9 cellular contexts compared by ENCODE assay signal in the genomic region with DNA sequence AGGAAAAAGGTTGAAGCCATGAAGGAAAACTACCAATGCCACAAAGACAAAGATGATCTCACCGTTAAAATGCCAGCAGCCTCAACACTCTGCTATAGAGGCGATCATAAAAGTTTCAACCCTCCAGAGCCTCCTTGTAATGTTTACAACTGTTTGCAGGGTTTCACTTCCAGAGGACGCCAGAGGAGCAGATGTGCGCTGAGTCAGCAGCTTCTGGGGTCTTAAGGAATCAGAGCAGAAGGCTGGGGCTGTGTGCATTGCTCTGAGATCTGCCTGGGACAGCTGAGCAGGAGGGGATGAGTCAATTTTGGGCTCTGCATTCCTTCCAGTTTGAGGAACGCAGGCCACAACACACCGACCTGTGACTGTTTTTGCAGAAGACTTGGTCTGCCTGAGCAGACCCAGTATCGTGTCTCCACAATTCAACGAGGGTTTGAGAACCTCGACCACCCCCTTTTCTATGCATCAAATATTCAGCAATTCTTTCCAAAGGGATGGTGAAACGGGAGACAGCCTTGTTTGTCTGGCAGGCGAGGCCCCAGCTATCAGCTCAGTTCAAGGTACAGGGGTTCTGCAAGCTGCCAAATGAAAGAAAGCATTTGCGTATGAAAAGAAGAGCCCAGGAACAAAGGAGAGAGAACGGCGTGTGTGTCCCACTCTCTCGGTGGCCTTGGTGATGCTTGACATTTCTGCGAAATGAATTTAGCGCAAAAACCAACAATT.
DNase-seq lines count a peak whose midpoint lies in the region; ATAC-seq lines count a peak whose summit lies in the region.
"Had no signal": no experiment of that assay in that cellular context is flagged by ENCODE, and none has a peak within 500 bp of the region (broad histone marks: within the 10 kb centered on the region; RNA-seq: fewer than 3 reads in every experiment).

No MANE protein-coding gene starts in this region.

- H3K27me3 ChIP-seq in trophoblast cell (ENCODE audit: insufficient read depth, low read length) = no peaks in the 10 kb centered on the region

- peaks cover 4 to 13% of the 10 kb centered on the region in 2 experiments for H3K4me1 ChIP-seq in trophoblast cell (ENCODE audit: control insufficient read depth in 1 of 2, insufficient read depth in 2 of 2, low read length in 2 of 2)

- no peak overlapping the region for H3K23ac ChIP-seq in trophoblast cell (ENCODE audit: low read length)

- H3K9ac ChIP-seq in trophoblast cell (ENCODE audit: low read length) = no peak overlapping the region

- ATAC-seq in GM21526 (IDR thresholded peaks at IDR 0.05; ENCODE audit: low FRiP score, unreplicated experiment) = no peak

- no peak overlapping the region for H3K4me3 ChIP-seq in trophoblast cell (ENCODE audit: low read depth, low read length)

- no peaks in the 10 kb centered on the region for H3K9me3 ChIP-seq in trophoblast cell (ENCODE audit: insufficient read depth, low read depth, low read length)

- no peak overlapping the region for H2AK5ac ChIP-seq in trophoblast cell (ENCODE audit: low read length)

- H3K79me2 ChIP-seq in trophoblast cell (ENCODE audit: control insufficient read depth, insufficient read depth, low read length, poor library complexity) = no peaks in the 10 kb centered on the region

- no peaks in the 10 kb centered on the region for H3K36me3 ChIP-seq in trophoblast cell (ENCODE audit: control insufficient read depth in 1 of 2, insufficient read depth in 2 of 2, low read length in 2 of 2)

- no peaks in the 10 kb centered on the region for H3K79me1 ChIP-seq in trophoblast cell (ENCODE audit: low read length)

- H2AFZ ChIP-seq in trophoblast cell (ENCODE audit: insufficient read depth, low read length, poor library complexity) = no peak overlapping the region

- H3K4ac ChIP-seq in trophoblast cell (ENCODE audit: low read depth, low read length) = no peak overlapping the region

- DNase-seq in GM04503 (ENCODE audit: low read depth) (peak; percentile 51), M059J (ENCODE audit: low read depth) (peak; percentile 54), epidermal melanocyte (ENCODE audit: insufficient read length, low spot score) (peak; percentile 61), trophoblast cell (peak; percentile 60 to 86), NCI-H1105 treated with DMSO at 0.1 percent for 48 hours (lab: John Stamatoyannopoulos, UW) (no peak), COLO668 (lab: John Stamatoyannopoulos, UW; ENCODE audit: unreplicated experiment) (no peak)
- DNase-seq in activated T-cell treated with anti-CD3 and anti-CD28 coated beads, Interleukin-2, amount 50 U/mL, for 1 hour = no peak
- DNase-seq: Kasumi-1 had no signal

- no peak overlapping the region for H4K8ac ChIP-seq in trophoblast cell (ENCODE audit: low read depth, low read length)

- H2BK12ac ChIP-seq in trophoblast cell (ENCODE audit: low read length) = no peak overlapping the region

- no peak overlapping the region for H2BK5ac ChIP-seq in trophoblast cell (ENCODE audit: low read depth, low read length, poor library complexity)

- H3K4me2 ChIP-seq in trophoblast cell (ENCODE audit: low read length) = peak overlapping the region; percentile 35

- H3K27ac ChIP-seq in trophoblast cell (ENCODE audit: low read depth, low read length) = no peak overlapping the region

- WGBS in trophoblast cell (ENCODE audit: extremely low coverage, insufficient coverage, insufficient read length) = no CpG with 5 or more reads among the region's 17 CpGs

- H4K12ac ChIP-seq in trophoblast cell (ENCODE audit: low read depth, low read length) = no peak overlapping the region

- H2BK120ac ChIP-seq in trophoblast cell (ENCODE audit: insufficient read depth, low read length, poor library complexity) = no peak overlapping the region

- no peak overlapping the region for H3K14ac ChIP-seq in trophoblast cell (ENCODE audit: low read length)

- H4K91ac ChIP-seq in trophoblast cell (ENCODE audit: low read depth, low read length) = no peak overlapping the region

- H3K18ac ChIP-seq in trophoblast cell (ENCODE audit: low read length) = no peak overlapping the region

Comparison
In these comparisons a context has a peak if more than half of its experiments do, and no peak if none do; other contexts are left out.
1. DNase-seq: peak in GM04503 (single experiment), M059J (single experiment), epidermal melanocyte (single experiment) and trophoblast cell (2 of 2); none in activated T-cell treated with anti-CD3 and anti-CD28 coated beads, Interleukin-2, amount 50 U/mL, for 1 hour (single experiment), NCI-H1105 treated with DMSO at 0.1 percent for 48 hours (single experiment) and COLO668 (single experiment).